In the genomic region with DNA sequence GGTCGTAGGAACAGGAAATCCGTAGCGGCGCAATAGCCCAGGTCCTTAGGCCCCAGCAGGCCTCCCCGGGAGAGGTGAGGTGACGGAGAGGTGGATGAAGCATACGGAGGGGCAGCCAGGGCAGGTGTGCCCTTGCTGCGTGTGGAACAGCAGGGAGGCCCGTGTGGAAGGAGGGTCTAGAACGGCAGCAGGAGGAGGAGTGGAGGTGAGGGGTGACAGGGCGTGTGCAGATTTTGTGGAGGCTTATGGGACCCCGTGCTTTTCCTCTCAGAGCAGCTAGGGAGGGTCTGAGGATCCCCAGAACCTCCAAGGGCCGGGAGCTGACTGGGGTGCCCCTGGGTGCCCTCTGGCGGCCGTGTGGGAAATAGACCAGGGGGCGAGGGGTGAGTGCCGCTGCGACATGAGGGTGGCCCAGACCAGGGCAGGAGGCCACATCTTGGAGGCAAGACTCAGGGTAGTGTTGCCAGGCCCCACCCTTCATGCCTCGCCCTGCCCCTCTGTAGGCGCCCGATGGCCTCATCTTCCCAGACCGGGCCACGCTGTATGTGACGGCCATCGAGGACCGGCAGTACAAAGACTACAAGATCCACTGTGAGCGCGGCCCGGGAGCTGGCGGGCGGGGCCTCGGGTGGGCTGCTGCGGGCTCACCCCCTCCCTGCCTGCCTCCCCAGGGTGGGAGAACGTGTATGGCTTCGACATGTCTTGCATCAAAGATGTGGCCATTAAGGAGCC, we compare ENCODE assay signal across 1 cellular context.
A peak's percentile ranks its signal among the peaks of the same experiment; 100 is the strongest.
TF ChIP-seq lines count a peak whose summit lies in the region.

No MANE protein-coding gene starts in this region.

TF ChIP-seq in H1, 55 proteins besides CTCF, POLR2A, EP300 and RAD21:
- TF ChIP-seq POLR2AphosphoS5 (IDR thresholded peaks at IDR 0.05; ENCODE audit: low read depth, low read length) = peak; percentile 32; the same call in 1 of the 2 replicates
- TF ChIP-seq, protein P1, sequence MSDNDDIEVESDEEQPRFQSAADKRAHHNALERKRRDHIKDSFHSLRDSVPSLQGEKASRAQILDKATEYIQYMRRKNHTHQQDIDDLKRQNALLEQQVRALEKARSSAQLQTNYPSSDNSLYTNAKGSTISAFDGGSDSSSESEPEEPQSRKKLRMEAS (IDR thresholded peaks at IDR 0.05) = 0 out of 2 replicates have a peak, but pooled peaks have one; percentile 19
- TF ChIP-seq SAP30 (IDR thresholded peaks at IDR 0.05; ENCODE audit: insufficient read depth, insufficient replicate concordance, low read length) = no peak
- no peak for TF ChIP-seq PHF8 (conservative IDR thresholded peaks at IDR 0.05; ENCODE audit: low read depth, low read length)
- TF ChIP-seq GTF2F1 (IDR thresholded peaks at IDR 0.05; ENCODE audit: borderline replicate concordance, low read depth, low read length) = 0 out of 2 replicates have a peak, but pooled peaks have one; percentile 32
